ENCODE assay signal across 8 cellular contexts in the genomic region with DNA sequence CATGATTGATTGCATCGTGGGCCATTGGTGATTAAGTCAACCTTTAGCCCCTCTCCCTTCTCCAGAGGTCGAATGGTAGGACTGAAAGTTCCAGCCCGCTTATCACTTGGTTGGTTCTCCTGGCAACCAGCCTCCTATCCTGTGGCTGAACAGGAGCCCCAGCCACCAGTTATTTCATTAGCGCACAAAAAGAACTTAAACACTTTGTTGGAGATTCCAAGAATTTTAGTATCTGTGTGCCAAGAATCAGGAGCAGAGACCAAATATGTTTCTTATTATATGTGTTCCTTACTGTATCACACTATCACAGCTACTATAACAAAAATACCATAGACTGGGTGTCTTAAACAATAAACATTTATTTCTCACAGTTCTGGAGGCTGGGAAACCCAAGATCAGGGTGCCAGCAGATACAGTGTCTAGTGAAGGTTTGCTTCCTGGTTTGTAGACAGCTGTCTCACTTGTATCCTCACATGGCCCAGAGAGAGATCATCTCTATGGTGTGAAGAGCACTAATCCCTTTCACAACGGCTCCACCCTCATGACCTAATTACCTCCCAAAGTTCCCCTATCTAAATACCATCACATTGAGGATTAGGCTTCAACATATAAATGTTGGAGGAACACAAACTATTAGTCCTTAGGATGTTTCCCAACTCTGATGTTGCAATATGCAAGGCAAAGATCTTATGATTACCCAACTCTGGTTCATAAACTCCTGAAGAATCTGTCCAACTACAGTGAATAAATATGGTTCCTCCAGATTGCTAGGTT. TPM values are rescaled to one million over a fixed set of nuclear protein-coding genes. Genes with fewer than 3 reads are reported as not detected.
DNase-seq lines count a peak whose midpoint lies in the region; ATAC-seq, FAIRE-seq and TF ChIP-seq lines count a peak whose summit lies in the region.

No MANE protein-coding gene starts in this region.

- CTCF ChIA-PET in A549 (lab: Yijun Ruan, JAX), result interaction anchor here (0.9 to 1.8 kb wide), 3 partner anchors 154 to 220 kb away, joined by 3 to 5 read pairs (median 4); no protein-coding TSS in a partner anchor

- peak in 1 of 2 experiments; percentile 32; a peak in 1 of 5 replicates for TF ChIP-seq EP300 in A549 (IDR thresholded peaks at IDR 0.05)

- intact Hi-C loops in breast epithelium (cut with DNase I; ENCODE audit: low total_unique reads), result no loop called here
- intact Hi-C loops in lower lobe of right lung (cut with DNase I), result no loop called here

- H3K36me3 ChIP-seq in breast epithelium, result no peaks in the 10 kb centered on the region
- H3K36me3 ChIP-seq in lower lobe of right lung, result peaks cover 26% of the 10 kb centered on the region

- WGBS in A549 (ENCODE audit: missing lambda C conversion rate), result 69% methylated on average over 5 of the region's 5 CpGs

- POLR2A ChIA-PET in A549 (lab: Yijun Ruan, JAX), result interaction anchor here (1.3 kb wide), 1 partner anchor 96 kb away, joined by 3 read pairs; no protein-coding TSS in a partner anchor

- H3K9me3 ChIP-seq in A549 (0 out of 3 replicates have a peak, but pooled peaks cover 3% of the 10 kb centered on the region), breast epithelium (no peaks in the 10 kb centered on the region), lower lobe of right lung (no peaks in the 10 kb centered on the region)

- peak overlapping the region; percentile 32; the same call in 2 of the 3 replicates for H3K4me2 ChIP-seq in A549

- DNase-seq in A549 (ENCODE audit: low read depth in 1 of 2, low spot score in 1 of 2), result peak in 1 of 2 experiments; percentile 70
- DNase-seq in M059J (ENCODE audit: low read depth), result peak; percentile 47
- no peak for DNase-seq in breast epithelium (ENCODE audit: low spot score in 2 of 2)
- no peak for DNase-seq in lower lobe of right lung
- no peak for DNase-seq in NCI-H526 (lab: John Stamatoyannopoulos, UW)
- DNase-seq in NCI-H524 treated with DMSO at 0.1 percent for 48 hours (lab: John Stamatoyannopoulos, UW), result no peak
- DNase-seq in ureter (ENCODE audit: low spot score), result no peak

- H3K27me3 ChIP-seq in breast epithelium (no peaks in the 10 kb centered on the region), lower lobe of right lung (ENCODE audit: low read depth) (no peaks in the 10 kb centered on the region)

- H3K4me1 ChIP-seq in A549 (peaks cover 18% of the 10 kb centered on the region), breast epithelium (peaks cover 0 to 5% of the 10 kb centered on the region in 2 donors), lower lobe of right lung (peaks cover 49% of the 10 kb centered on the region)

- peak overlapping the region; percentile 46 to 73 for H3K27ac ChIP-seq in A549
- H3K27ac ChIP-seq in breast epithelium, result peak overlapping the region; percentile 33 to 75
- peak overlapping the region; percentile 75 for H3K27ac ChIP-seq in lower lobe of right lung

- TF ChIP-seq RAD21 in A549 (conservative IDR thresholded peaks at IDR 0.05 in 1 of 2, IDR thresholded peaks at IDR 0.05 in 1 of 2), result 0 out of 5 replicates have a peak, but pooled peaks of 1 of the 2 experiments have one; percentile 11

- no peak for TF ChIP-seq CTCF in A549 (IDR thresholded peaks at IDR 0.05)
- TF ChIP-seq CTCF in breast epithelium (IDR thresholded peaks at IDR 0.05), result no peak
- TF ChIP-seq CTCF in lower lobe of right lung (IDR thresholded peaks at IDR 0.05), result no peak

- TF ChIP-seq POLR2A in A549 (IDR thresholded peaks at IDR 0.05; ENCODE audit: low read length), result no peak
- no peak for TF ChIP-seq POLR2A in breast epithelium (IDR thresholded peaks at IDR 0.05)

- ATAC-seq in A549, result peak; percentile 59 to 82; a peak in 4 of 6 replicates
- ATAC-seq in lower lobe of right lung, result peak; percentile 90 to 95
- no peak for ATAC-seq in HG02763 (IDR thresholded peaks at IDR 0.05; ENCODE audit: unreplicated experiment)

- H3K4me3 ChIP-seq in A549 (no peak overlapping the region), breast epithelium (no peak overlapping the region), lower lobe of right lung (no peak overlapping the region)

- no peak for FAIRE-seq in A549 (lab: Jason Lieb, UNC)

TF ChIP-seq in A549, 52 proteins besides CTCF, POLR2A, EP300 and RAD21 (continues in another document):
- TF ChIP-seq HOXA7 (CRISPR knock-in tag; IDR thresholded peaks at IDR 0.05) (no peak), TP53 (CRISPR knock-in tag; IDR thresholded peaks at IDR 0.05) (no peak), NFE2L2 (conservative IDR thresholded peaks at IDR 0.05; ENCODE audit: low read length) (no peak), POLR2AphosphoS2 (conservative IDR thresholded peaks at IDR 0.05; ENCODE audit: low read length) (no peak), ZFP36 (IDR thresholded peaks at IDR 0.05; ENCODE audit: borderline replicate concordance, partially characterized antibody) (no peak), TFCP2L1 (CRISPR knock-in tag; IDR thresholded peaks at IDR 0.05) (no peak), SREBF2 (IDR thresholded peaks at IDR 0.05) (no peak), RNF2 (IDR thresholded peaks at IDR 0.05; ENCODE audit: borderline replicate concordance, low read depth) (no peak), NPAS2 (CRISPR knock-in tag; IDR thresholded peaks at IDR 0.05; ENCODE audit: borderline replicate concordance) (no peak), JUN (IDR thresholded peaks at IDR 0.05) (peak; percentile 24 to 36; a peak in 1 of 5 replicates), KDM5A (IDR thresholded peaks at IDR 0.05) (no peak), HES2 (IDR thresholded peaks at IDR 0.05) (peak; percentile 97; the same call in 1 of the 2 replicates)
- TF ChIP-seq, protein P1, sequence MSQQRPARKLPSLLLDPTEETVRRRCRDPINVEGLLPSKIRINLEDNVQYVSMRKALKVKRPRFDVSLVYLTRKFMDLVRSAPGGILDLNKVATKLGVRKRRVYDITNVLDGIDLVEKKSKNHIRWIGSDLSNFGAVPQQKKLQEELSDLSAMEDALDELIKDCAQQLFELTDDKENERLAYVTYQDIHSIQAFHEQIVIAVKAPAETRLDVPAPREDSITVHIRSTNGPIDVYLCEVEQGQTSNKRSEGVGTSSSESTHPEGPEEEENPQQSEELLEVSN (IDR thresholded peaks at IDR 0.05; ENCODE audit: borderline replicate concordance, low read depth), result no peak
- TF ChIP-seq, protein P2, sequence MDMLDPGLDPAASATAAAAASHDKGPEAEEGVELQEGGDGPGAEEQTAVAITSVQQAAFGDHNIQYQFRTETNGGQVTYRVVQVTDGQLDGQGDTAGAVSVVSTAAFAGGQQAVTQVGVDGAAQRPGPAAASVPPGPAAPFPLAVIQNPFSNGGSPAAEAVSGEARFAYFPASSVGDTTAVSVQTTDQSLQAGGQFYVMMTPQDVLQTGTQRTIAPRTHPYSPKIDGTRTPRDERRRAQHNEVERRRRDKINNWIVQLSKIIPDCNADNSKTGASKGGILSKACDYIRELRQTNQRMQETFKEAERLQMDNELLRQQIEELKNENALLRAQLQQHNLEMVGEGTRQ (IDR thresholded peaks at IDR 0.05), result no peak
- TF ChIP-seq, protein P3, sequence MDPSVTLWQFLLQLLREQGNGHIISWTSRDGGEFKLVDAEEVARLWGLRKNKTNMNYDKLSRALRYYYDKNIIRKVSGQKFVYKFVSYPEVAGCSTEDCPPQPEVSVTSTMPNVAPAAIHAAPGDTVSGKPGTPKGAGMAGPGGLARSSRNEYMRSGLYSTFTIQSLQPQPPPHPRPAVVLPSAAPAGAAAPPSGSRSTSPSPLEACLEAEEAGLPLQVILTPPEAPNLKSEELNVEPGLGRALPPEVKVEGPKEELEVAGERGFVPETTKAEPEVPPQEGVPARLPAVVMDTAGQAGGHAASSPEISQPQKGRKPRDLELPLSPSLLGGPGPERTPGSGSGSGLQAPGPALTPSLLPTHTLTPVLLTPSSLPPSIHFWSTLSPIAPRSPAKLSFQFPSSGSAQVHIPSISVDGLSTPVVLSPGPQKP (IDR thresholded peaks at IDR 0.05; ENCODE audit: low read depth, low read length), result no peak

RNA-seq across cellular contexts. Expression of gene APH1B, which starts 30.5 kb away (rescaled TPM):
- polyA plus RNA-seq in A549 (2011; rRNA removed) (25.3 and 28.5 TPM in 2 replicates), A549 (2017; fragmentation: RNase III; extraction: RNeasy Plus Mini Kit Qiagen cat#74134 plus additional on column Dnase treatment) (14.0 to 19.8 TPM (median 16.4 TPM) in 3 replicates)
- 6.0 and 9.1 TPM in 2 replicates for polyA plus RNA-seq in A549 (2012; cell fraction: cytosol; rRNA removed)
- polyA plus RNA-seq in A549 (2012; cell fraction: nucleus; rRNA removed), result 6.6 and 10.3 TPM in 2 replicates
- 28.0 and 37.2 TPM in 2 replicates for polyA minus RNA-seq in A549 (2011; rRNA and poly(A)+ RNA removed)
- total RNA-seq in M059J (2014; rRNA removed; shearing (Covaris generic)), result 7.7 and 8.8 TPM in 2 replicates
- total RNA-seq in breast epithelium (10 to 100 TPM; 21.3 to 26.1 (median 25.6) TPM), lower lobe of right lung (31.0 TPM), ureter (28.4 TPM)

RNA-seq across cellular contexts. Expression of gene RAB8B, which starts 57.5 kb away (rescaled TPM):
- 28.8 and 41.4 TPM in 2 replicates for polyA plus RNA-seq in A549 (2011; rRNA removed)
- 7.0 and 7.8 TPM in 2 replicates for polyA plus RNA-seq in A549 (2012; cell fraction: cytosol; rRNA removed)
- polyA plus RNA-seq in A549 (2012; cell fraction: nucleus; rRNA removed), result 1.2 and 2.2 TPM in 2 replicates
- 19.5 to 22.2 TPM (median 21.5 TPM) in 3 replicates for polyA plus RNA-seq in A549 (2017; fragmentation: RNase III; extraction: RNeasy Plus Mini Kit Qiagen cat#74134 plus additional on column Dnase treatment)
- 13.6 and 14.7 TPM in 2 replicates for polyA minus RNA-seq in A549 (2011; rRNA and poly(A)+ RNA removed)
- total RNA-seq in M059J (2014; rRNA removed; shearing (Covaris generic)), result 37.8 and 48.5 TPM in 2 replicates
- total RNA-seq in breast epithelium, result 10 to 100 TPM; 31.3 to 46.2 (median 36.7) TPM
- total RNA-seq in lower lobe of right lung, result 72.7 TPM
- 54.1 TPM for total RNA-seq in ureter
